In the genomic region with DNA sequence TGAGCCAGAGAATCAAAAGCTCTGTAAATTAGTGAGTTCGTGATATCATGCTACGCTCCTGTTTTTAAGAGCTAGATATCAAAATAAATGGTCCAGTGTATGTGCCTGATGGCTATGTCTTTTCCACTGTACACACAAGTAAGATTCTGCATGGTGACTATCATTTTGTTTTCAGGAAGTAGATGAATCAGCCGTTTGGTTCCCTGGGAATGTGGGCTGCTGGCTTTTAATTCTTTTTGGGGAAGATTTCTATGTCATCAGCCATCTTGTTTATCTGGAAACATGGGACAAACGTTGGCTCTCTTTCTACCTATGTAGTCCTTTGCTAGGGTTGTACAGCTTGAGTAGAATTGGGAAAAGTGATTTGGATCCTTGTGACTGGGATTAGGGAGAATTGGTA, we compare ENCODE assay signal across 22 cellular contexts.
DNase-seq lines count a peak whose midpoint lies in the region; ATAC-seq and TF ChIP-seq lines count a peak whose summit lies in the region.
"Had no signal": no experiment of that assay in that cellular context is flagged by ENCODE, and none has a peak within 500 bp of the region (broad histone marks: within the 10 kb centered on the region; RNA-seq: fewer than 3 reads in every experiment).

No MANE protein-coding gene starts in this region.

- H3K4me1 ChIP-seq in GM23248 (ENCODE audit: insufficient read depth), result peaks cover 40% of the 10 kb centered on the region
- H3K4me1 ChIP-seq in suprapubic skin, result no peaks in the 10 kb centered on the region
- H3K4me1 ChIP-seq: breast epithelium, esophagus squamous epithelium, prostate gland, vagina had no signal

- DNase-seq in GM23248 (peak; percentile 58), amniotic epithelial cell (ENCODE audit: low read depth) (peak; percentile 26), fibroblast of the aortic adventitia (ENCODE audit: low read depth) (peak; percentile 47), stromal cell of bone marrow (ENCODE audit: low read depth) (peak; percentile 30), suprapubic skin (ENCODE audit: low spot score in 2 of 2) (no peak), GM19240 (ENCODE audit: insufficient read length, low spot score) (no peak)
- DNase-seq: activated B cell treated with CpG ODN at 0.5 μM for 24 hours; activated CD8-positive, alpha-beta T cell treated with anti-CD3 and anti-CD28 coated beads, Interleukin-2, amount 10 ng/mL, durations not matched to agents 7 days and 5 days; activated T-cell treated with anti-CD3 and anti-CD28 coated beads, Interleukin-2, amount 50 U/mL, for 4 hours; esophagus squamous epithelium; GOT3; hippocampal formation; mesendoderm; NCI-H2029; spleen; stimulated activated CD8-positive, alpha-beta memory T cell treated with anti-CD3 and anti-CD28 coated beads, Interleukin-4, amount 100 ng/mL, for 48 hours; substantia nigra had no signal

- peaks cover 19% of the 10 kb centered on the region for H3F3A ChIP-seq in GM23248 (ENCODE audit: insufficient read depth)

- no peak overlapping the region for H3K4me2 ChIP-seq in GM23248 (ENCODE audit: unreplicated experiment)

- H3K36me3 ChIP-seq in GM23248 (ENCODE audit: low read depth) (no peaks in the 10 kb centered on the region), suprapubic skin (no peaks in the 10 kb centered on the region)
- H3K36me3 ChIP-seq: breast epithelium, esophagus squamous epithelium, prostate gland, spleen, vagina had no signal

- H3K27ac ChIP-seq in GM23248 (0 out of 2 replicates have a peak overlapping the region, but pooled peaks have one; percentile 29), suprapubic skin (no peak overlapping the region)
- H3K27ac ChIP-seq: breast epithelium, C4-2B, esophagus squamous epithelium, prostate gland, spleen, vagina had no signal

- 70 to 71% methylated on average over 4 of the region's 4 CpGs for WGBS in GM23248 (ENCODE audit: low coverage in 1 of 2, low lambda C conversion rate in 2 of 2, missing lambda C conversion rate in 2 of 2), 2 experiments
- 86% methylated on average over 4 of the region's 4 CpGs for WGBS in suprapubic skin

- H3K4me3 ChIP-seq in GM23248 (no peak overlapping the region), fibroblast of the aortic adventitia (ENCODE audit: low read depth, low read length) (no peak overlapping the region), suprapubic skin (no peak overlapping the region)
- H3K4me3 ChIP-seq: breast epithelium, esophagus squamous epithelium, prostate gland, spleen, vagina had no signal

- no peaks in the 10 kb centered on the region for H3K9me3 ChIP-seq in GM23248 (ENCODE audit: low read depth)
- no peaks in the 10 kb centered on the region for H3K9me3 ChIP-seq in suprapubic skin
- H3K9me3 ChIP-seq: breast epithelium, esophagus squamous epithelium, prostate gland, spleen, vagina had no signal

- H3K27me3 ChIP-seq in GM23248 (replicated peaks; ENCODE audit: insufficient read depth) (no peaks in the 10 kb centered on the region), suprapubic skin (no peaks in the 10 kb centered on the region)
- H3K27me3 ChIP-seq: breast epithelium, esophagus squamous epithelium, spleen, vagina had no signal

- H3K9me2 ChIP-seq in GM23248 (ENCODE audit: insufficient read depth), result no peaks in the 10 kb centered on the region

- TF ChIP-seq CTCF in fibroblast of the aortic adventitia (IDR thresholded peaks at IDR 0.05; ENCODE audit: insufficient read depth, low read length) (no peak), suprapubic skin (IDR thresholded peaks at IDR 0.05) (no peak)

- peak overlapping the region; percentile 75 for H2AFZ ChIP-seq in GM23248

- ATAC-seq in GM21529 (IDR thresholded peaks at IDR 0.05; ENCODE audit: unreplicated experiment), result no peak
- ATAC-seq: activated CD8-positive, alpha-beta T cell treated with anti-CD3 and anti-CD28 coated beads, Interleukin-2, amount 10 ng/mL, durations not matched to agents 7 days and 5 days; activated T-cell treated with anti-CD3 and anti-CD28 coated beads, Interleukin-2, amount 50 U/mL, for 4 hours had no signal

- no peak for TF ChIP-seq POLR2A in suprapubic skin (IDR thresholded peaks at IDR 0.05)

- H4K20me1 ChIP-seq in GM23248 (ENCODE audit: insufficient read depth), result no peaks in the 10 kb centered on the region

- no peaks in the 10 kb centered on the region for H3K79me2 ChIP-seq in GM23248 (ENCODE audit: insufficient read depth)

- no peak overlapping the region for H3K9ac ChIP-seq in GM23248

- in situ Hi-C loops in GM23248 (cut with MboI), result no loop called here

- TF ChIP-seq EP300 in suprapubic skin (IDR thresholded peaks at IDR 0.05), result no peak

Comparison
In these comparisons a context has a peak if more than half of its experiments do, and no peak if none do; other contexts are left out.
1. DNase-seq: peak in GM23248 (single experiment), amniotic epithelial cell (single experiment), fibroblast of the aortic adventitia (single experiment) and stromal cell of bone marrow (single experiment); none in suprapubic skin (0 of 2) and GM19240 (single experiment).